In the genomic region with DNA sequence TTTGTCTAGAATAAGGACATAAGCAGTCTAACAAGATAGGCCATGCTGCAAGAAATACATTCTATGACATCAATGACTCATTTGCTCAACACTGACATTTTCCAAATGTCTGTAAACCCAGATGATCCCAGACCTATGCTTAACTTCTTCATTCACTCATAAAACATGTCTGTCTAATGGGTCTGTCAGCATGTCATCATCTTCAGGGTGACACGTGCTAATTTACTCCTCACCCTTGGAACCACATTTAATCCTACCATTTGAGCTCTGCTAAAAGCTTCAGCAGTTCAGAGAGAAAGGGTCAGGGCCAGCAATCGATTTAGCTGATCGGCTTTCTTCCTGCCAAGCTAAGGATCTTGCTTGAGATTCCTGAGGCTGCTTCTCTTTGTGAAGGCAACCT, we compare ENCODE assay signal across 16 cellular contexts.
DNase-seq lines count a peak whose midpoint lies in the region; FAIRE-seq and TF ChIP-seq lines count a peak whose summit lies in the region.
"Had no signal": no experiment of that assay in that cellular context is flagged by ENCODE, and none has a peak within 500 bp of the region (broad histone marks: within the 10 kb centered on the region; RNA-seq: fewer than 3 reads in every experiment).

No MANE protein-coding gene starts in this region.

- H3K79me2 ChIP-seq in ACC112 (ENCODE audit: control insufficient read depth, insufficient read depth, low read length, unreplicated experiment): peaks cover 41% of the 10 kb centered on the region
- H3K79me2 ChIP-seq in SK-N-SH (ENCODE audit: insufficient read depth): peaks cover 100% of the 10 kb centered on the region
- H3K79me2 ChIP-seq in endothelial cell of umbilical vein (ENCODE audit: control insufficient read depth, insufficient read depth, low read length): no peaks in the 10 kb centered on the region

- TF ChIP-seq POLR2A in endothelial cell of umbilical vein (IDR thresholded peaks at IDR 0.05; ENCODE audit: low read depth, low read length): no peak

- H3K4me3 ChIP-seq in ACC112 (ENCODE audit: low read depth, low read length) (no peak overlapping the region), SK-N-SH (ENCODE audit: low read depth in 2 of 2, low read length in 1 of 2) (no peak overlapping the region), endothelial cell of umbilical vein (replicated peaks in 1 of 3; ENCODE audit: insufficient read depth in 1 of 3, low read depth in 1 of 3, low read length in 3 of 3) (no peak overlapping the region), SJCRH30 (no peak overlapping the region)

- 42% methylated on average over 3 of the region's 3 CpGs for WGBS in SK-N-SH (ENCODE audit: low lambda C conversion rate)

- no TSS peak for BruUV-seq in endothelial cell of umbilical vein (replicated peaks; lab: Mats Ljungman, UMichigan)

- H3F3A ChIP-seq in SK-N-SH (replicated peaks; ENCODE audit: insufficient read depth): peaks cover 28% of the 10 kb centered on the region

- DNase-seq in GM19239 (ENCODE audit: insufficient read length, low spot score) (no peak), SK-N-SH (no peak), endothelial cell of umbilical vein (ENCODE audit: low read depth, low spot score) (no peak), GM03348 (ENCODE audit: low spot score) (no peak), HuH-7.5 (ENCODE audit: low spot score) (no peak), SJCRH30 (no peak), ureter (ENCODE audit: low spot score) (no peak)
- DNase-seq: activated effector memory CD4-positive, alpha-beta T cell treated with Interleukin-2 at 50 U/mL for 16 hours; GDM1; islet precursor cell; NCI-H2171 had no signal

- H3K9me2 ChIP-seq in SK-N-SH: no peaks in the 10 kb centered on the region

- H3K4me1 ChIP-seq in ACC112 (ENCODE audit: control insufficient read depth, insufficient read depth, low read length, unreplicated experiment) (peaks cover 40% of the 10 kb centered on the region), SK-N-SH (ENCODE audit: control insufficient read depth in 1 of 2, insufficient read depth in 2 of 2, low read depth in 1 of 2, low read length in 1 of 2) (peaks cover 11 to 27% of the 10 kb centered on the region in 2 experiments), endothelial cell of umbilical vein (ENCODE audit: control insufficient read depth, extremely low read depth, insufficient read depth, low read length) (peaks cover 18% of the 10 kb centered on the region), SJCRH30 (no peaks in the 10 kb centered on the region)

- TF ChIP-seq CTCF in SK-N-SH (IDR thresholded peaks at IDR 0.05) (no peak), endothelial cell of umbilical vein (IDR thresholded peaks at IDR 0.05; ENCODE audit: extremely low read depth in 1 of 2, insufficient read depth in 1 of 2, low read depth in 1 of 2, low read length in 2 of 2) (no peak)

- H3K27me3 ChIP-seq in ACC112 (ENCODE audit: insufficient read depth, low read length): no peaks in the 10 kb centered on the region
- H3K27me3 ChIP-seq in SK-N-SH (ENCODE audit: insufficient read depth): no peaks in the 10 kb centered on the region
- no peaks in the 10 kb centered on the region for H3K27me3 ChIP-seq in endothelial cell of umbilical vein (ENCODE audit: control insufficient read depth in 2 of 2, insufficient read depth in 2 of 2, low read length in 2 of 2)
- H3K27me3 ChIP-seq in SJCRH30: no peaks in the 10 kb centered on the region

- dilution Hi-C loops in endothelial cell of umbilical vein (cut with MboI; ENCODE audit: extremely low pct_ligation_motif_present, low sequenced_read_pairs): no loop called here

- H3K4me2 ChIP-seq in SK-N-SH (0 out of 2 replicates have a peak overlapping the region, but pooled peaks have one; percentile 3), endothelial cell of umbilical vein (ENCODE audit: insufficient read depth, low read length) (peak overlapping the region; percentile 53)

- CTCF ChIA-PET in SK-N-SH (lab: Yijun Ruan, JAX): no interaction called here
- CTCF ChIA-PET in endothelial cell of umbilical vein (lab: Charles Lee): interaction anchor here (1.8 kb wide), 1 partner anchor 31 kb away, joined by 5 read pairs; no protein-coding TSS in a partner anchor

- H3K9ac ChIP-seq in SK-N-SH (no peak overlapping the region), endothelial cell of umbilical vein (replicated peaks; ENCODE audit: extremely low read depth, insufficient read depth, low read length) (peak overlapping the region; percentile 4)

- no peak for TF ChIP-seq EP300 in SK-N-SH (IDR thresholded peaks at IDR 0.05; ENCODE audit: borderline replicate concordance in 1 of 2, low read depth in 1 of 2, low read length in 1 of 2)

- H3K9me3 ChIP-seq in SK-N-SH: no peaks in the 10 kb centered on the region
- no peaks in the 10 kb centered on the region for H3K9me3 ChIP-seq in endothelial cell of umbilical vein (replicated peaks; ENCODE audit: control insufficient read depth, insufficient read depth, low read length)
- H3K9me3 ChIP-seq in SJCRH30 (replicated peaks): no peaks in the 10 kb centered on the region

- no peak for TF ChIP-seq RAD21 in SK-N-SH (IDR thresholded peaks at IDR 0.05; ENCODE audit: low read length)

- H2AFZ ChIP-seq in ACC112 (ENCODE audit: low read length, unreplicated experiment) (no peak overlapping the region), SK-N-SH (ENCODE audit: low read depth) (no peak overlapping the region), endothelial cell of umbilical vein (ENCODE audit: low read depth, low read length) (no peak overlapping the region)

- H3K27ac ChIP-seq in ACC112 (ENCODE audit: low read depth, low read length) (peak overlapping the region; percentile 64), SK-N-SH (ENCODE audit: low read depth in 2 of 2, low read length in 1 of 2) (peak overlapping the region in 1 of 2 experiments; percentile 67; a peak in 2 of 4 replicates), endothelial cell of umbilical vein (ENCODE audit: insufficient read depth, low read depth, low read length) (peak overlapping the region; percentile 71), SJCRH30 (no peak overlapping the region)
- H3K27ac ChIP-seq: C4-2B, RWPE1, VCaP had no signal

- H4K20me1 ChIP-seq in SK-N-SH (ENCODE audit: insufficient read depth): peaks cover 20% of the 10 kb centered on the region
- H4K20me1 ChIP-seq in endothelial cell of umbilical vein (replicated peaks; ENCODE audit: control insufficient read depth, extremely low read depth, insufficient read depth, low read length): no peaks in the 10 kb centered on the region

- H3K36me3 ChIP-seq in ACC112 (ENCODE audit: insufficient read depth, low read length) (peaks cover 5% of the 10 kb centered on the region; the same call in 1 of the 2 replicates), SK-N-SH (replicated peaks in 1 of 2; ENCODE audit: control insufficient read depth in 1 of 2, insufficient read depth in 2 of 2, low read length in 1 of 2) (peaks cover 0 to 14% of the 10 kb centered on the region in 2 experiments), endothelial cell of umbilical vein (ENCODE audit: control insufficient read depth in 2 of 2, extremely low read depth in 1 of 2, insufficient read depth in 2 of 2, low read length in 2 of 2) (no peaks in the 10 kb centered on the region), SJCRH30 (no peaks in the 10 kb centered on the region; the same call in 1 of the 2 replicates)

- H3K9me1 ChIP-seq in endothelial cell of umbilical vein (replicated peaks; ENCODE audit: control insufficient read depth, extremely low read depth, insufficient read depth, low read length): no peaks in the 10 kb centered on the region

- intact Hi-C loops in endothelial cell of umbilical vein (cut with micrococcal nuclease): no loop called here

- POLR2A ChIA-PET in SK-N-SH (lab: Yijun Ruan, JAX) (no interaction called here), endothelial cell of umbilical vein (lab: Charles Lee) (no interaction called here)

- peak; percentile 18 for FAIRE-seq in GM19239 (lab: Jason Lieb, UNC)
- peak; percentile 43 for FAIRE-seq in endothelial cell of umbilical vein (lab: Jason Lieb, UNC)
- FAIRE-seq: colon had no signal

TF ChIP-seq in SK-N-SH, 30 proteins besides CTCF, POLR2A, EP300 and RAD21:
- TF ChIP-seq, protein P1, sequence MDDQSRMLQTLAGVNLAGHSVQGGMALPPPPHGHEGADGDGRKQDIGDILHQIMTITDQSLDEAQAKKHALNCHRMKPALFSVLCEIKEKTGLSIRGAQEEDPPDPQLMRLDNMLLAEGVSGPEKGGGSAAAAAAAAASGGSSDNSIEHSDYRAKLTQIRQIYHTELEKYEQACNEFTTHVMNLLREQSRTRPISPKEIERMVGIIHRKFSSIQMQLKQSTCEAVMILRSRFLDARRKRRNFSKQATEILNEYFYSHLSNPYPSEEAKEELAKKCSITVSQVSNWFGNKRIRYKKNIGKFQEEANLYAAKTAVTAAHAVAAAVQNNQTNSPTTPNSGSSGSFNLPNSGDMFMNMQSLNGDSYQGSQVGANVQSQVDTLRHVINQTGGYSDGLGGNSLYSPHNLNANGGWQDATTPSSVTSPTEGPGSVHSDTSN (IDR thresholded peaks at IDR 0.05): peak; percentile 48
- TF ChIP-seq JUND (IDR thresholded peaks at IDR 0.05) (no peak), TCF12 (IDR thresholded peaks at IDR 0.05) (peak; percentile 30; the same call in 1 of the 2 replicates)
TF ChIP-seq in SK-N-SH: peak in this region for 2.

TF ChIP-seq in endothelial cell of umbilical vein, 7 proteins besides CTCF, POLR2A, EP300 and RAD21:
- no peak for TF ChIP-seq FOS (IDR thresholded peaks at IDR 0.05; ENCODE audit: borderline replicate concordance, insufficient read depth, low read length)
- no peak for TF ChIP-seq POLR2AphosphoS5 (IDR thresholded peaks at IDR 0.05; ENCODE audit: insufficient read depth, low read depth, low read length)
- no peak for TF ChIP-seq GATA2 (IDR thresholded peaks at IDR 0.05; ENCODE audit: insufficient read depth, insufficient read length, low read depth, low read length)
- TF ChIP-seq MYC (IDR thresholded peaks at IDR 0.05; ENCODE audit: low read depth, low read length): no peak
- TF ChIP-seq, protein P2, sequence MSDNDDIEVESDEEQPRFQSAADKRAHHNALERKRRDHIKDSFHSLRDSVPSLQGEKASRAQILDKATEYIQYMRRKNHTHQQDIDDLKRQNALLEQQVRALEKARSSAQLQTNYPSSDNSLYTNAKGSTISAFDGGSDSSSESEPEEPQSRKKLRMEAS (IDR thresholded peaks at IDR 0.05; ENCODE audit: insufficient read depth, insufficient read length): no peak
- no peak for TF ChIP-seq EZH2 (IDR thresholded peaks at IDR 0.05; ENCODE audit: borderline replicate concordance, low read depth, low read length, severe bottlenecking)
- no peak for TF ChIP-seq JUN (IDR thresholded peaks at IDR 0.05; ENCODE audit: borderline replicate concordance, insufficient read depth, insufficient read length, low read depth)
